1 cellular context compared by ENCODE assay signal in genomic region chr1:159945483-159946241, GRCh38.
TF ChIP-seq lines count a peak whose summit lies in the region.

TSS of gene IGSF9 (minus strand) at chr1:159945613. CDS start at chr1:159943454, 2,159 bp downstream.

TF ChIP-seq in WTC11, 78 proteins besides CTCF, POLR2A, EP300 and RAD21 (continued from another document):
- TF ChIP-seq ZNF425 (CRISPR knock-in tag; conservative IDR thresholded peaks at IDR 0.05) (no peak), ETV6 (CRISPR knock-in tag; IDR thresholded peaks at IDR 0.05) (peak; percentile 37; the same call in 1 of the 2 replicates), ZNF396 (CRISPR knock-in tag; IDR thresholded peaks at IDR 0.05; ENCODE audit: borderline replicate concordance) (no peak), ATF2 (CRISPR knock-in tag; IDR thresholded peaks at IDR 0.05; ENCODE audit: borderline replicate concordance, low read depth) (no peak), USF2 (CRISPR knock-in tag; IDR thresholded peaks at IDR 0.05) (peak; percentile 79), ZNF317 (CRISPR knock-in tag; IDR thresholded peaks at IDR 0.05; ENCODE audit: borderline replicate concordance, low read depth) (no peak), RELA (CRISPR knock-in tag; IDR thresholded peaks at IDR 0.05; ENCODE audit: borderline replicate concordance) (no peak), ATF6 (CRISPR knock-in tag; IDR thresholded peaks at IDR 0.05) (no peak), FOXK1 (CRISPR knock-in tag; IDR thresholded peaks at IDR 0.05) (peak; percentile 56), MXD4 (CRISPR knock-in tag; IDR thresholded peaks at IDR 0.05; ENCODE audit: borderline replicate concordance) (no peak), ZSCAN18 (CRISPR knock-in tag; IDR thresholded peaks at IDR 0.05) (no peak), GABPB1 (CRISPR knock-in tag; IDR thresholded peaks at IDR 0.05) (no peak), JUN (CRISPR knock-in tag; IDR thresholded peaks at IDR 0.05) (no peak), GTF2I (CRISPR knock-in tag; conservative IDR thresholded peaks at IDR 0.05) (no peak), ZNF263 (CRISPR knock-in tag; IDR thresholded peaks at IDR 0.05; ENCODE audit: low read depth) (no peak), ATF1 (CRISPR knock-in tag; IDR thresholded peaks at IDR 0.05) (no peak), NFYB (CRISPR knock-in tag; conservative IDR thresholded peaks at IDR 0.05; ENCODE audit: low read depth) (peak; percentile 82), NR1H2 (CRISPR knock-in tag; IDR thresholded peaks at IDR 0.05) (no peak), SMAD4 (CRISPR knock-in tag; IDR thresholded peaks at IDR 0.05) (no peak), ZNF232 (CRISPR knock-in tag; IDR thresholded peaks at IDR 0.05) (no peak), CDX4 (CRISPR knock-in tag; IDR thresholded peaks at IDR 0.05; ENCODE audit: borderline replicate concordance) (no peak), ZNF512 (CRISPR knock-in tag; IDR thresholded peaks at IDR 0.05; ENCODE audit: borderline replicate concordance) (no peak), ZNF121 (CRISPR knock-in tag; IDR thresholded peaks at IDR 0.05) (no peak), OVOL2 (CRISPR knock-in tag; IDR thresholded peaks at IDR 0.05; ENCODE audit: borderline replicate concordance) (no peak), MYBL2 (CRISPR knock-in tag; IDR thresholded peaks at IDR 0.05) (no peak)
